In genomic region chr15:25509697-25510096, GRCh38 we compare ENCODE assay signal across 18 cellular contexts.
A peak's percentile ranks its signal among the peaks of the same experiment; 100 is the strongest.
DNase-seq lines count a peak whose midpoint lies in the region; ATAC-seq, FAIRE-seq and TF ChIP-seq lines count a peak whose summit lies in the region.
"Had no signal": no experiment of that assay in that cellular context is flagged by ENCODE, and none has a peak within 500 bp of the region (broad histone marks: within the 10 kb centered on the region; RNA-seq: fewer than 3 reads in every experiment).

No MANE protein-coding gene starts in this region.

- H3K79me1 ChIP-seq in H1 (ENCODE audit: low read depth, low read length): no peaks in the 10 kb centered on the region
- H3K79me1 ChIP-seq in neuronal stem cell (ENCODE audit: low read depth, low read length): no peaks in the 10 kb centered on the region

- TF ChIP-seq RAD21 in HepG2 (CRISPR knock-in tag; IDR thresholded peaks at IDR 0.05) (no peak), H1 (IDR thresholded peaks at IDR 0.05 in 1 of 2, conservative IDR thresholded peaks at IDR 0.05 in 1 of 2; ENCODE audit: low read depth in 2 of 2, low read length in 2 of 2) (no peak)

- TF ChIP-seq CTCF in HepG2 (CRISPR knock-in tag; IDR thresholded peaks at IDR 0.05) (no peak), right lobe of liver (IDR thresholded peaks at IDR 0.05) (no peak), H1 (IDR thresholded peaks at IDR 0.05; ENCODE audit: control extremely low read depth in 1 of 3, insufficient read depth in 1 of 3, low read depth in 1 of 3, low read length in 3 of 3) (no peak), upper lobe of right lung (IDR thresholded peaks at IDR 0.05) (no peak)

- H3K36me3 ChIP-seq in HepG2 (replicated peaks in 1 of 2; ENCODE audit: control insufficient read depth in 1 of 2, insufficient read depth in 2 of 2, low read length in 2 of 2) (no peaks in the 10 kb centered on the region), right lobe of liver (no peaks in the 10 kb centered on the region), H1 (ENCODE audit: control insufficient read depth in 2 of 4, insufficient read depth in 4 of 4, low read length in 3 of 4) (no peaks in the 10 kb centered on the region), neuronal stem cell (replicated peaks in 1 of 2; ENCODE audit: control insufficient read depth in 2 of 2, insufficient read depth in 2 of 2, low read length in 2 of 2) (no peaks in the 10 kb centered on the region), upper lobe of right lung (no peaks in the 10 kb centered on the region)
- H3K36me3 ChIP-seq: BLaER1 had no signal

- H2BK15ac ChIP-seq in H1 (ENCODE audit: low read length) (no peak overlapping the region), neuronal stem cell (ENCODE audit: low read length) (no peak overlapping the region)

- H3K4me2 ChIP-seq in HepG2 (ENCODE audit: low read depth, low read length): no peak overlapping the region
- H3K4me2 ChIP-seq in H1 (ENCODE audit: insufficient read depth in 1 of 2, low read depth in 2 of 2, low read length in 2 of 2): no peak overlapping the region
- no peak overlapping the region for H3K4me2 ChIP-seq in neuronal stem cell (ENCODE audit: insufficient read depth, low read length, poor library complexity, severe bottlenecking)
- H3K4me2 ChIP-seq: BLaER1 had no signal

- H2BK120ac ChIP-seq in H1 (replicated peaks; ENCODE audit: low read depth, low read length) (no peak overlapping the region), neuronal stem cell (ENCODE audit: low read depth, low read length) (no peak overlapping the region)

- no peak overlapping the region for H4K5ac ChIP-seq in H1 (ENCODE audit: insufficient read length, low read depth, low read length)

- H2BK5ac ChIP-seq in H1 (ENCODE audit: low read depth, low read length): no peak overlapping the region; the same call in 1 of the 2 replicates
- no peak overlapping the region for H2BK5ac ChIP-seq in neuronal stem cell (ENCODE audit: low read length)

- POLR2A ChIA-PET in HepG2 (lab: Yijun Ruan, JAX) (no interaction called here), H1 (lab: Charles Lee; ENCODE audit: partially characterized antibody) (interaction anchor here (0.5 kb wide), 1 partner anchor 576 kb away, joined by 3 read pairs; no protein-coding TSS in a partner anchor)

- ATAC-seq in HepG2 (no peak), right lobe of liver (no peak), HG03097 (IDR thresholded peaks at IDR 0.05; ENCODE audit: low FRiP score, unreplicated experiment) (no peak), upper lobe of right lung (no peak), GM21526 (IDR thresholded peaks at IDR 0.05; ENCODE audit: low FRiP score, unreplicated experiment) (no peak)
- ATAC-seq: HCT116 had no signal

- CTCF ChIA-PET in HepG2 (lab: Yijun Ruan, JAX; ENCODE audit: low intra/inter-chr PET ratio, low total read pairs) (no interaction called here), H1 (lab: Charles Lee; ENCODE audit: partially characterized antibody) (interaction anchor here (0.6 to 8.5 kb wide), 24 partner anchors 8 to 670 kb away, joined by 3 to 119 read pairs (median 4); no protein-coding TSS in a partner anchor)

- H4K8ac ChIP-seq in H1 (ENCODE audit: extremely low read depth, insufficient read depth, low read length) (no peak overlapping the region), neuronal stem cell (ENCODE audit: low read depth, low read length) (no peak overlapping the region)

- peak overlapping the region; percentile 81; the same call in 1 of the 2 replicates for H2BK20ac ChIP-seq in H1 (ENCODE audit: low read length)

- no peak overlapping the region for H3K23ac ChIP-seq in H1 (ENCODE audit: insufficient read length)
- no peak overlapping the region for H3K23ac ChIP-seq in neuronal stem cell (ENCODE audit: low read depth, low read length, poor library complexity)

- H2BK12ac ChIP-seq in H1 (ENCODE audit: low read depth, low read length): peak overlapping the region; percentile 51; the same call in 1 of the 2 replicates
- no peak overlapping the region for H2BK12ac ChIP-seq in neuronal stem cell (ENCODE audit: low read length)

- H3K27me3 ChIP-seq in HepG2 (ENCODE audit: control insufficient read depth in 1 of 2, insufficient read depth in 2 of 2, low read length in 2 of 2) (no peaks in the 10 kb centered on the region), right lobe of liver (no peaks in the 10 kb centered on the region), H1 (replicated peaks in 1 of 4; ENCODE audit: control insufficient read depth in 3 of 4, extremely low read depth in 1 of 4, insufficient read depth in 3 of 4, low read length in 3 of 4) (no peaks in the 10 kb centered on the region), neuronal stem cell (ENCODE audit: control insufficient read depth in 3 of 3, insufficient read depth in 3 of 3, low read depth in 1 of 3, low read length in 3 of 3) (no peaks in the 10 kb centered on the region), upper lobe of right lung (no peaks in the 10 kb centered on the region)
- H3K27me3 ChIP-seq: BLaER1 had no signal

- 1% methylated on average over 4 of the region's 4 CpGs for WGBS in HepG2 (ENCODE audit: low lambda C conversion rate)
- 46% methylated on average over 4 of the region's 4 CpGs for WGBS in right lobe of liver (ENCODE audit: insufficient coverage, low coverage, low lambda C conversion rate, missing lambda C conversion rate)
- 95% methylated on average over 4 of the region's 4 CpGs; no CpG with 5 or more reads in 1 of the 2 experiments for WGBS in H1 (ENCODE audit: extremely low coverage in 1 of 2, insufficient coverage in 1 of 2, insufficient read length in 1 of 2, insufficient replicate concordance in 2 of 2, low coverage in 1 of 2, low lambda C conversion rate in 2 of 2, missing lambda C conversion rate in 1 of 2), 2 experiments
- no CpG with 5 or more reads among the region's 4 CpGs for WGBS in neuronal stem cell (ENCODE audit: extremely low coverage in 2 of 2, insufficient read length in 2 of 2, insufficient replicate concordance in 1 of 2), 2 donors

- H4K20me1 ChIP-seq in HepG2 (ENCODE audit: insufficient read depth, low read length) (no peaks in the 10 kb centered on the region), H1 (replicated peaks in 1 of 2; ENCODE audit: control insufficient read depth in 1 of 2, insufficient read depth in 2 of 2, low read length in 2 of 2) (no peaks in the 10 kb centered on the region)
- H4K20me1 ChIP-seq: BLaER1 had no signal

- H3K4ac ChIP-seq in H1 (replicated peaks; ENCODE audit: insufficient read length, low read depth, low read length) (no peak overlapping the region), neuronal stem cell (ENCODE audit: low read length) (no peak overlapping the region)

- H3K9ac ChIP-seq in HepG2 (ENCODE audit: insufficient read depth, low read depth, low read length) (no peak overlapping the region), H1 (replicated peaks in 1 of 4; ENCODE audit: extremely low read depth in 1 of 4, low read depth in 3 of 4, low read length in 3 of 4) (no peak overlapping the region), neuronal stem cell (ENCODE audit: low read depth, low read length, poor library complexity) (no peak overlapping the region)
- H3K9ac ChIP-seq: BLaER1 had no signal

- no peaks in the 10 kb centered on the region for H3K23me2 ChIP-seq in H1 (ENCODE audit: low read depth, low read length)

- FAIRE-seq in HepG2 (lab: Jason Lieb, UNC): no peak
- no peak for FAIRE-seq in H1 (lab: Jason Lieb, UNC)
- FAIRE-seq: GM12892, H54 had no signal

- H3K14ac ChIP-seq in H1 (ENCODE audit: insufficient read length) (no peak overlapping the region), neuronal stem cell (ENCODE audit: low read length) (no peak overlapping the region)

- H4K91ac ChIP-seq in H1 (replicated peaks; ENCODE audit: insufficient read length, low read length) (no peak overlapping the region), neuronal stem cell (ENCODE audit: low read depth, low read length, poor library complexity) (no peak overlapping the region)

- H3K9me3 ChIP-seq in HepG2 (ENCODE audit: low read length) (no peaks in the 10 kb centered on the region), right lobe of liver (no peaks in the 10 kb centered on the region), H1 (ENCODE audit: insufficient read depth in 2 of 2, low read depth in 1 of 2, low read length in 1 of 2) (no peaks in the 10 kb centered on the region; a peak in 2 of 4 replicates), neuronal stem cell (replicated peaks in 1 of 2; ENCODE audit: control insufficient read depth in 2 of 2, insufficient read depth in 1 of 2, low read depth in 1 of 2, low read length in 2 of 2) (peaks cover 0 to 3% of the 10 kb centered on the region in 2 donors), upper lobe of right lung (no peaks in the 10 kb centered on the region)
- H3K9me3 ChIP-seq: Caco-2 had no signal

- DNase-seq in HepG2 (ENCODE audit: low spot score) (no peak), right lobe of liver (no peak), H1 (ENCODE audit: low read depth in 1 of 2, low spot score in 2 of 2) (no peak), neuronal stem cell (ENCODE audit: low spot score) (no peak), upper lobe of right lung (no peak)
- no peak for DNase-seq in stimulated activated CD4-positive, alpha-beta T cell treated with anti-CD3 and anti-CD28 coated beads, Interleukin-2, amount 100 ng/mL, for 24 hours
- DNase-seq: AML-193; Caco-2; CD8-positive, alpha-beta memory T cell; DND-41; GDM1 had no signal

- no peaks in the 10 kb centered on the region for H3K79me2 ChIP-seq in HepG2 (ENCODE audit: insufficient read depth, low read length)
- no peaks in the 10 kb centered on the region for H3K79me2 ChIP-seq in H1 (ENCODE audit: control insufficient read depth in 1 of 2, insufficient read depth in 2 of 2, low read length in 2 of 2)

- H3K56ac ChIP-seq in H1 (replicated peaks; ENCODE audit: insufficient read length, low read depth, low read length): no peak overlapping the region

- H3K27ac ChIP-seq in HepG2 (ENCODE audit: extremely low read length, insufficient read depth, low read length) (no peak overlapping the region), right lobe of liver (no peak overlapping the region), H1 (ENCODE audit: low read depth, low read length) (no peak overlapping the region), neuronal stem cell (replicated peaks; ENCODE audit: low read length) (no peak overlapping the region), upper lobe of right lung (no peak overlapping the region)
- H3K27ac ChIP-seq: 22Rv1, BLaER1 had no signal

- H3K4me1 ChIP-seq in HepG2 (ENCODE audit: insufficient read depth, low read length) (no peaks in the 10 kb centered on the region), right lobe of liver (no peaks in the 10 kb centered on the region), H1 (replicated peaks in 1 of 4; ENCODE audit: control insufficient read depth in 3 of 4, insufficient read depth in 4 of 4, low read length in 3 of 4) (peaks cover 0 to 15% (median 4%) of the 10 kb centered on the region in 4 experiments; a peak in 5 of 7 replicates), neuronal stem cell (ENCODE audit: control insufficient read depth in 2 of 2, insufficient read depth in 1 of 2, low read depth in 1 of 2, low read length in 2 of 2) (peaks cover 8 to 15% of the 10 kb centered on the region in 2 donors), upper lobe of right lung (no peaks in the 10 kb centered on the region)
- H3K4me1 ChIP-seq: Caco-2 had no signal

- in situ Hi-C loops in HepG2 (cut with HindIII; ENCODE audit: extremely low pct_ligation_motif_present, low pct_unique_long_range_greater_than_20kb): loop anchor here (10.0 to 25.0 kb wide), 4 partner anchors 205 to 1365 kb away; no protein-coding TSS in a partner anchor

- TF ChIP-seq POLR2A in HepG2 (IDR thresholded peaks at IDR 0.05; ENCODE audit: insufficient read depth in 1 of 2, low read depth in 2 of 2, low read length in 2 of 2) (no peak), right lobe of liver (IDR thresholded peaks at IDR 0.05) (no peak), H1 (IDR thresholded peaks at IDR 0.05; ENCODE audit: control extremely low read depth in 1 of 2, low read depth in 2 of 2, low read length in 2 of 2) (no peak)

- H3K4me3 ChIP-seq in HepG2 (replicated peaks in 1 of 3; ENCODE audit: insufficient read depth in 1 of 3, low read depth in 2 of 3, low read length in 3 of 3) (no peak overlapping the region), right lobe of liver (no peak overlapping the region), H1 (ENCODE audit: extremely low read depth in 1 of 4, insufficient read depth in 2 of 4, low read depth in 3 of 4, low read length in 4 of 4) (no peak overlapping the region), neuronal stem cell (ENCODE audit: low read length in 2 of 2) (no peak overlapping the region), upper lobe of right lung (no peak overlapping the region)
- H3K4me3 ChIP-seq: BLaER1 had no signal

- no TSS peak for BruUV-seq in HepG2 (replicated peaks; lab: Mats Ljungman, UMichigan)

- H2AFZ ChIP-seq in HepG2 (ENCODE audit: low read length): no peak overlapping the region
- H2AFZ ChIP-seq in H1 (ENCODE audit: low read length): peak overlapping the region; percentile 36; the same call in 1 of the 2 replicates
- peak overlapping the region; percentile 42 for H2AFZ ChIP-seq in neuronal stem cell (ENCODE audit: low read length)

- H2AK5ac ChIP-seq in H1 (ENCODE audit: low read depth, low read length) (no peak overlapping the region), neuronal stem cell (ENCODE audit: low read depth, low read length) (no peak overlapping the region)

- intact Hi-C loops in HepG2 (cut with micrococcal nuclease; ENCODE audit: unreplicated experiment) (loop anchor here (5.0 to 10.0 kb wide), 4 partner anchors 375 to 1865 kb away; partner anchors contain the start of gene MAGEL2), right lobe of liver (cut with DNase I) (loop anchor here in 1 of 2 donors (10.0 kb wide), 1 partner anchor 195 kb away; no protein-coding TSS in a partner anchor), upper lobe of right lung (cut with DNase I) (no loop called here)

- no peak for TF ChIP-seq EP300 in HepG2 (IDR thresholded peaks at IDR 0.05; ENCODE audit: low read depth in 2 of 2, low read length in 2 of 2)
- no peak for TF ChIP-seq EP300 in HepG2 (CRISPR knock-in tag; IDR thresholded peaks at IDR 0.05; ENCODE audit: borderline replicate concordance)
- no peak for TF ChIP-seq EP300 in H1 (IDR thresholded peaks at IDR 0.05; ENCODE audit: borderline replicate concordance in 1 of 2, low read depth in 2 of 2, low read length in 2 of 2)

- H3K18ac ChIP-seq in H1 (ENCODE audit: extremely low read depth, low read length): no peak overlapping the region; the same call in 1 of the 2 replicates
- no peak overlapping the region for H3K18ac ChIP-seq in neuronal stem cell (ENCODE audit: low read length)

Comparison
In these comparisons a context has a peak if more than half of its experiments do, and no peak if none do; other contexts are left out.
1. Of the 41 proteins assayed by ChIP-seq in both HepG2 and H1: peak only in HepG2: none; only in H1: none; in both: MAFK; in neither: 40.